1 cellular context compared by ENCODE assay signal in the genomic region with DNA sequence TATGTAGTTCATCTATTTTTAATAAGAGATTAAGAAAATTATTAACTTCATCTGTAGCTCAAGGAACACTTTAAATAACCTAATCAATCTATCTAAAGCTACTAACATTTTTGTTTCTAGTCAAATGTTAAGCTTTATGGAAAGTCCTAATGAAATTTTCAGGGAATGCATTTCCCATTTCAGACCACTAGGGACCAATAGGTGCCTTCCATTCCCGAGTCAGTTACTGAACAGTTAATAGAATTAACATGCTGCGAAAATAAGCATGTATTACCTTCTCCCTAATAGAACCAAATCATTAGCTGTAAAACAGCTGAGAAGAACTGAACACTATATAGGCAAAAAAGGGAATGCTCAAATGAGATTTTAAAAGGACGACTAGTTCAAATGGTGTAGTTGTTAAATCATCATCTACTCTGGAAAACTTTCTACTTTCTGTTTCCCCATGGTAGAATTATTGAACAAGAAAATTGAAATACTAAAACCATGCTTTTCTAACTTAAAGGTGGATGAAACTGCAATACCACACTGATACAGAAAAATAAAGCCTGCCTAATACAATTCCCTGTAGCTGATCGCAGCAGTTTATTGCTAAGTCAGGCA.
TF ChIP-seq lines count a peak whose summit lies in the region.

No MANE protein-coding gene starts in this region.

TF ChIP-seq in liver, 16 proteins besides CTCF, POLR2A, EP300 and RAD21 (continued from another document):
- no peak for TF ChIP-seq HNF4A (conservative IDR thresholded peaks at IDR 0.05)
- no peak for TF ChIP-seq NR2F2 (IDR thresholded peaks at IDR 0.05)
- TF ChIP-seq, protein P1, sequence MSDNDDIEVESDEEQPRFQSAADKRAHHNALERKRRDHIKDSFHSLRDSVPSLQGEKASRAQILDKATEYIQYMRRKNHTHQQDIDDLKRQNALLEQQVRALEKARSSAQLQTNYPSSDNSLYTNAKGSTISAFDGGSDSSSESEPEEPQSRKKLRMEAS (IDR thresholded peaks at IDR 0.05): no peak
- TF ChIP-seq FOXA2 (IDR thresholded peaks at IDR 0.05): no peak
- no peak for TF ChIP-seq YY1 (IDR thresholded peaks at IDR 0.05)
- TF ChIP-seq EGR1 (IDR thresholded peaks at IDR 0.05; ENCODE audit: low read depth in 2 of 2): no peak
- TF ChIP-seq SP1 (IDR thresholded peaks at IDR 0.05): no peak
- TF ChIP-seq RXRA (IDR thresholded peaks at IDR 0.05): no peak
- TF ChIP-seq, protein P2, sequence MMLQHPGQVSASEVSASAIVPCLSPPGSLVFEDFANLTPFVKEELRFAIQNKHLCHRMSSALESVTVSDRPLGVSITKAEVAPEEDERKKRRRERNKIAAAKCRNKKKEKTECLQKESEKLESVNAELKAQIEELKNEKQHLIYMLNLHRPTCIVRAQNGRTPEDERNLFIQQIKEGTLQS (IDR thresholded peaks at IDR 0.05): no peak
- no peak for TF ChIP-seq HNF4G (IDR thresholded peaks at IDR 0.05)
- no peak for TF ChIP-seq JUND (IDR thresholded peaks at IDR 0.05)
